17 cellular contexts compared by ENCODE assay signal in the genomic region with DNA sequence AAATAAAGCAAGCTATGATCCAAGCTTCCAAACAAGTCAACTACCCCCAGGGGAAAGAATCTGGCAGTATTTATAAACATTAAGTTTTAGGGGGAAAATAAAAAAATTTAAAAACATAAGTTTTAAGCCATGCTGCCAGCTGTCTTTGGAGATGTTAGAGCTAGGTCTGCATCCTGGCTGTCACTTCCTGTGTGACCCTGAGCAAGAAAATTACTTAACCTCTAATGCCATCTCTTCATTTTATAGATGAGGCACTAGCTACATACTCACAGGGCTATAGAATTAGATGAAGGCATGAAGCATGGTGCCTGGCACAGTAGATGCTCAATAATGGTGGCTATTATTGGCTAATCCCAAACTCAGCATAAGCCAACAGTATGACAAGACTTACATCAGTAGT. TPM values are rescaled to one million over a fixed set of nuclear protein-coding genes. Genes with fewer than 3 reads are reported as not detected.
DNase-seq lines count a peak whose midpoint lies in the region; ATAC-seq and FAIRE-seq lines count a peak whose summit lies in the region.
"Had no signal": no experiment of that assay in that cellular context is flagged by ENCODE, and none has a peak within 500 bp of the region (broad histone marks: within the 10 kb centered on the region; RNA-seq: fewer than 3 reads in every experiment).

No MANE protein-coding gene starts in this region.

- H3K4me1 Mint-ChIP-seq in activated CD8-positive, alpha-beta memory T cell treated with anti-CD3 and anti-CD28 coated beads, Interleukin-2, amount 10 ng/mL, durations not matched to agents 7 days and 5 days = peaks cover 15% of the 10 kb centered on the region
- peaks cover 16% of the 10 kb centered on the region for H3K4me1 Mint-ChIP-seq in central memory CD8-positive, alpha-beta T cell
- peaks cover 22 to 31% of the 10 kb centered on the region in 2 donors for H3K4me1 Mint-ChIP-seq in natural killer cell treated with Interleukin-12 subunit alpha and Interleukin-12 subunit beta and Interleukin-15 and Interleukin-18, amount 100 ng/mL, for 72 hours (ENCODE audit: low read depth in 2 of 2)
- H3K4me1 Mint-ChIP-seq: GM23338 had no signal

- DNase-seq in activated CD8-positive, alpha-beta memory T cell treated with anti-CD3 and anti-CD28 coated beads, Interleukin-2, amount 10 ng/mL, durations not matched to agents 7 days and 5 days = no peak
- no peak for DNase-seq in activated CD8-positive, alpha-beta memory T cell treated with anti-CD3 and anti-CD28 coated beads, Interleukin-2, amount 50 U/mL, for 48 hours
- DNase-seq in HTR-8/SVneo (ENCODE audit: insufficient read length, low spot score) (no peak), glomerular visceral epithelial cell (ENCODE audit: extremely low spot score) (no peak)
- DNase-seq in central memory CD8-positive, alpha-beta T cell (ENCODE audit: low spot score in 2 of 2) = no peak
- DNase-seq in natural killer cell treated with Interleukin-12 subunit alpha and Interleukin-12 subunit beta and Interleukin-15 and Interleukin-18, amount 100 ng/mL, for 72 hours (ENCODE audit: low spot score) = no peak
- DNase-seq: CD8-positive, alpha-beta T cell; COR-L47; DMS 273 treated with DMSO at 0.1 percent for 48 hours; DMS53; HCEC 1CT had no signal

- ATAC-seq in activated CD8-positive, alpha-beta memory T cell treated with anti-CD3 and anti-CD28 coated beads, Interleukin-2, amount 10 ng/mL, durations not matched to agents 7 days and 5 days = peak; percentile 47
- ATAC-seq in central memory CD8-positive, alpha-beta T cell (replicated peaks; ENCODE audit: extremely low read depth, poor library complexity, severe bottlenecking) = peak; percentile 54
- ATAC-seq in natural killer cell treated with Interleukin-12 subunit alpha and Interleukin-12 subunit beta and Interleukin-15 and Interleukin-18, amount 100 ng/mL, for 72 hours = peak; percentile 63 to 76
- ATAC-seq in GM18867 (IDR thresholded peaks at IDR 0.05; ENCODE audit: unreplicated experiment) = no peak
- ATAC-seq: CD8-positive, alpha-beta T cell; GM23338 had no signal

- no peak overlapping the region for H3K4me3 Mint-ChIP-seq in activated CD8-positive, alpha-beta memory T cell treated with anti-CD3 and anti-CD28 coated beads, Interleukin-2, amount 10 ng/mL, durations not matched to agents 7 days and 5 days
- no peak overlapping the region for H3K4me3 Mint-ChIP-seq in central memory CD8-positive, alpha-beta T cell
- no peak overlapping the region for H3K4me3 Mint-ChIP-seq in natural killer cell treated with Interleukin-12 subunit alpha and Interleukin-12 subunit beta and Interleukin-15 and Interleukin-18, amount 100 ng/mL, for 72 hours
- H3K4me3 Mint-ChIP-seq: B cell; CD8-positive, alpha-beta T cell; GM23338 had no signal

- CTCF ChIA-PET in activated CD8-positive, alpha-beta memory T cell treated with anti-CD3 and anti-CD28 coated beads, Interleukin-2, amount 10 ng/mL, durations not matched to agents 7 days and 5 days (lab: Charles Lee) = interaction anchor here (1.1 to 2.6 kb wide), 3 partner anchors 37 to 64 kb away, joined by 3 to 23 read pairs (median 5); partner anchors contain the start of gene ASTL

- H3K9me3 Mint-ChIP-seq in activated CD8-positive, alpha-beta memory T cell treated with anti-CD3 and anti-CD28 coated beads, Interleukin-2, amount 10 ng/mL, durations not matched to agents 7 days and 5 days (ENCODE audit: low read depth) = no peaks in the 10 kb centered on the region
- no peaks in the 10 kb centered on the region for H3K9me3 Mint-ChIP-seq in central memory CD8-positive, alpha-beta T cell
- H3K9me3 Mint-ChIP-seq in natural killer cell treated with Interleukin-12 subunit alpha and Interleukin-12 subunit beta and Interleukin-15 and Interleukin-18, amount 100 ng/mL, for 72 hours = no peaks in the 10 kb centered on the region
- H3K9me3 Mint-ChIP-seq: CD8-positive, alpha-beta T cell; GM23338 had no signal

- peak; percentile 13 for FAIRE-seq in HTR-8/SVneo (lab: Jason Lieb, UNC)
- FAIRE-seq: G401.6, H54 had no signal

- H3K36me3 Mint-ChIP-seq in activated CD8-positive, alpha-beta memory T cell treated with anti-CD3 and anti-CD28 coated beads, Interleukin-2, amount 10 ng/mL, durations not matched to agents 7 days and 5 days = peaks cover 18% of the 10 kb centered on the region
- peaks cover 15% of the 10 kb centered on the region for H3K36me3 Mint-ChIP-seq in central memory CD8-positive, alpha-beta T cell (ENCODE audit: insufficient read depth)
- peaks cover 13% of the 10 kb centered on the region for H3K36me3 Mint-ChIP-seq in natural killer cell treated with Interleukin-12 subunit alpha and Interleukin-12 subunit beta and Interleukin-15 and Interleukin-18, amount 100 ng/mL, for 72 hours

- no peak overlapping the region for H3K27ac Mint-ChIP-seq in activated CD8-positive, alpha-beta memory T cell treated with anti-CD3 and anti-CD28 coated beads, Interleukin-2, amount 10 ng/mL, durations not matched to agents 7 days and 5 days
- no peak overlapping the region for H3K27ac Mint-ChIP-seq in central memory CD8-positive, alpha-beta T cell (ENCODE audit: low read depth)
- peak overlapping the region in 1 of 2 donors; percentile 0 for H3K27ac Mint-ChIP-seq in natural killer cell treated with Interleukin-12 subunit alpha and Interleukin-12 subunit beta and Interleukin-15 and Interleukin-18, amount 100 ng/mL, for 72 hours
- H3K27ac Mint-ChIP-seq: B cell; CD8-positive, alpha-beta T cell; GM23338 had no signal

- no peaks in the 10 kb centered on the region for H3K27me3 Mint-ChIP-seq in activated CD8-positive, alpha-beta memory T cell treated with anti-CD3 and anti-CD28 coated beads, Interleukin-2, amount 10 ng/mL, durations not matched to agents 7 days and 5 days
- no peaks in the 10 kb centered on the region for H3K27me3 Mint-ChIP-seq in central memory CD8-positive, alpha-beta T cell
- H3K27me3 Mint-ChIP-seq in natural killer cell treated with Interleukin-12 subunit alpha and Interleukin-12 subunit beta and Interleukin-15 and Interleukin-18, amount 100 ng/mL, for 72 hours = no peaks in the 10 kb centered on the region
- H3K27me3 Mint-ChIP-seq: B cell had no signal

RNA-seq across cellular contexts. Expression of gene STARD7, which starts 28.1 kb away (rescaled TPM):
- 100 to 1,000 TPM; 131 to 180 TPM for total RNA-seq in activated CD8-positive, alpha-beta memory T cell treated with anti-CD3 and anti-CD28 coated beads, Interleukin-2, amount 10 ng/mL, durations not matched to agents 7 days and 5 days
- 100 to 1,000 TPM; 153 to 206 TPM for total RNA-seq in natural killer cell treated with Interleukin-12 subunit alpha and Interleukin-12 subunit beta and Interleukin-15 and Interleukin-18, amount 100 ng/mL, for 72 hours

RNA-seq across cellular contexts. Expression of gene DUSP2, which starts 35.3 kb away (rescaled TPM):
- total RNA-seq in activated CD8-positive, alpha-beta memory T cell treated with anti-CD3 and anti-CD28 coated beads, Interleukin-2, amount 10 ng/mL, durations not matched to agents 7 days and 5 days = 10 to 100 TPM; 32.0 to 53.6 TPM
- total RNA-seq in natural killer cell treated with Interleukin-12 subunit alpha and Interleukin-12 subunit beta and Interleukin-15 and Interleukin-18, amount 100 ng/mL, for 72 hours = 10 to 100 TPM; 30.9 to 52.0 TPM

RNA-seq across cellular contexts. Expression of gene ASTL, which starts 42.2 kb away (rescaled TPM):
- 1 to 10 TPM; 1.9 to 6.4 TPM for total RNA-seq in activated CD8-positive, alpha-beta memory T cell treated with anti-CD3 and anti-CD28 coated beads, Interleukin-2, amount 10 ng/mL, durations not matched to agents 7 days and 5 days
- under 1 TPM in 1 of 2 donors, not detected in 1; 0.92 TPM for total RNA-seq in natural killer cell treated with Interleukin-12 subunit alpha and Interleukin-12 subunit beta and Interleukin-15 and Interleukin-18, amount 100 ng/mL, for 72 hours
- total RNA-seq: A172, GM23338 had no signal
